Comparison of ENCODE assay signal across 10 cellular contexts in the genomic region with DNA sequence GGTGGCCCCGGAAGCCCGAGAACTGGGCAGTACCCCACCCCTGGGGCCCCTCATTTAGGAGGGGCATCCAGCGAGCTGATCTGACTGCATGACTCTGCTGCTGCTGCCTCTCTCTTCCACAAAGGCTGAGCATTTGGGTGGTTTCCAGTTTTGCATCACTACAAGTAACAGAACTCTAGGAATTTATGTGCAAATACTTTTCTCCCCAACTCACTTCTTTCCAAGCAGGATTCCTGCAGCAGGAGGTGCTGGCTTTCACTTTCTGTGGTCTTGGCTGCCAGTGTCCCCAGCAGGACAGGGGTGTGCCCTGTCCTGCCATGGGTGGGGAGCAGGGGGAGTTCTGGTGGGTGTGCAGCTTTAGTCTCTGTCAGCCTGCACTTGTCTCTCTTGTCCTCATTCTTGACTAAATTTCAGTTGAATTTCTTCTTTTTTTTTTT. TPM values are rescaled to one million over a fixed set of nuclear protein-coding genes. Genes with fewer than 3 reads are reported as not detected.
DNase-seq lines count a peak whose midpoint lies in the region; ATAC-seq and TF ChIP-seq lines count a peak whose summit lies in the region.
"Had no signal": no experiment of that assay in that cellular context is flagged by ENCODE, and none has a peak within 500 bp of the region (broad histone marks: within the 10 kb centered on the region; RNA-seq: fewer than 3 reads in every experiment).

No MANE protein-coding gene starts in this region.

- no peak for TF ChIP-seq POLR2A in lower leg skin (IDR thresholded peaks at IDR 0.05)

- peak overlapping the region; percentile 23 for H3K4me3 ChIP-seq in fibroblast of villous mesenchyme (ENCODE audit: low read depth, low read length)
- H3K4me3 ChIP-seq in lower leg skin (ENCODE audit: low read depth, poor library complexity, severe bottlenecking): no peak overlapping the region

- 14 to 34% methylated on average over 3 of the region's 3 CpGs for WGBS in lower leg skin, 2 donors

- ATAC-seq in GM21423 (IDR thresholded peaks at IDR 0.05; ENCODE audit: unreplicated experiment): no peak

- no peak for TF ChIP-seq CTCF in GM13976 (IDR thresholded peaks at IDR 0.05; ENCODE audit: borderline replicate concordance, control extremely low read depth, extremely low read depth, insufficient read depth, missing control alignments)
- no peak for TF ChIP-seq CTCF in fibroblast of villous mesenchyme (IDR thresholded peaks at IDR 0.05; ENCODE audit: insufficient read depth, low read depth, low read length)
- no peak for TF ChIP-seq CTCF in lower leg skin (IDR thresholded peaks at IDR 0.05)

- intact Hi-C loops in lower leg skin (cut with DNase I; ENCODE audit: low total_unique reads): no loop called here

- DNase-seq in GM13976 (ENCODE audit: low spot score): peak; percentile 65
- DNase-seq in RPMI7951 (ENCODE audit: low read depth): peak; percentile 76
- peak; percentile 84 for DNase-seq in fibroblast of villous mesenchyme (ENCODE audit: low read depth)
- peak; percentile 60 for DNase-seq in smooth muscle cell of the brain vasculature (ENCODE audit: low read depth, low spot score)
- DNase-seq in lower leg skin (ENCODE audit: low spot score in 2 of 2): no peak
- DNase-seq in SHP77 treated with DMSO at 0.1 percent for 48 hours (lab: John Stamatoyannopoulos, UW): no peak
- DNase-seq: endodermal cell; nephron progenitor cell; stimulated activated naive CD4-positive, alpha-beta T cell treated with Interleukin-2 at 50 U/mL for 16 hours had no signal

- in situ Hi-C loops in GM13976 (cut with MboI; ENCODE audit: low sequenced_read_pairs, unreplicated experiment): no loop called here

RNA-seq across cellular contexts. Expression of a gene that starts 21.2 kb away (rescaled TPM):
- total RNA-seq in RPMI7951 (2014; rRNA removed; shearing (Covaris generic)): under 0.01 TPM in 1 of 2 replicates, not detected in the other
- total RNA-seq in fibroblast of villous mesenchyme: under 0.01 and 0.32 TPM in 2 replicates
- 1 to 10 TPM in 3 of 4 donors, under 1 TPM in 1; 0.99 to 2.1 (median 1.9) TPM for total RNA-seq in lower leg skin

RNA-seq across cellular contexts. Expression of a gene that starts 38.6 kb away (rescaled TPM):
- 60.7 and 69.4 TPM in 2 replicates for total RNA-seq in RPMI7951 (2014; rRNA removed; shearing (Covaris generic))
- total RNA-seq in fibroblast of villous mesenchyme (148 and 166 TPM in 2 replicates), lower leg skin (100 to 1,000 TPM in 1 of 4 donors, 10 to 100 TPM in 3; 67.0 to 124 (median 95.9) TPM)

RNA-seq across cellular contexts. Expression of a gene that starts 39.5 kb away (rescaled TPM):
- total RNA-seq in RPMI7951 (2014; rRNA removed; shearing (Covaris generic)): 179 and 194 TPM in 2 replicates
- total RNA-seq in fibroblast of villous mesenchyme (59.3 and 84.2 TPM in 2 replicates), lower leg skin (100 to 1,000 TPM; 108 to 134 (median 116) TPM)

Comparison
In these comparisons a context has a peak if more than half of its experiments do, and no peak if none do; other contexts are left out.
1. DNase-seq: peak in GM13976 (single experiment), RPMI7951 (single experiment), fibroblast of villous mesenchyme (single experiment) and smooth muscle cell of the brain vasculature (single experiment); none in lower leg skin (0 of 2) and SHP77 treated with DMSO at 0.1 percent for 48 hours (single experiment).